10 cellular contexts compared by ENCODE assay signal in genomic region chr17:67443931-67444597, GRCh38.
A peak's percentile ranks its signal among the peaks of the same experiment; 100 is the strongest.
DNase-seq lines count a peak whose midpoint lies in the region; ATAC-seq, FAIRE-seq and TF ChIP-seq lines count a peak whose summit lies in the region.
"Had no signal": no experiment of that assay in that cellular context is flagged by ENCODE, and none has a peak within 500 bp of the region (broad histone marks: within the 10 kb centered on the region; RNA-seq: fewer than 3 reads in every experiment).

No MANE protein-coding gene starts in this region.

- TF ChIP-seq CTCF in astrocyte (IDR thresholded peaks at IDR 0.05; ENCODE audit: insufficient read depth, low read depth, low read length): no peak
- no peak for TF ChIP-seq CTCF in right atrium auricular region (IDR thresholded peaks at IDR 0.05)

- no peaks in the 10 kb centered on the region for H3K79me2 ChIP-seq in astrocyte (ENCODE audit: insufficient read depth, low read length)

- intact Hi-C loops in activated CD4-positive, alpha-beta T cell treated with anti-CD3 and anti-CD28 coated beads, Interleukin-2, amount 10 ng/mL, durations not matched to agents 24 days and 14 days (cut with micrococcal nuclease): no loop called here

- FAIRE-seq in astrocyte (lab: Jason Lieb, UNC): no peak

- peaks cover 48% of the 10 kb centered on the region for H3K4me1 Mint-ChIP-seq in activated CD4-positive, alpha-beta T cell treated with anti-CD3 and anti-CD28 coated beads, Interleukin-2, amount 10 ng/mL, durations not matched to agents 24 days and 14 days
- H3K4me1 Mint-ChIP-seq in astrocyte (ENCODE audit: low read depth, unreplicated experiment): peaks cover 20% of the 10 kb centered on the region
- peaks cover 92% of the 10 kb centered on the region for H3K4me1 Mint-ChIP-seq in stimulated activated naive CD8-positive, alpha-beta T cell treated with anti-CD3 and anti-CD28 coated beads, Interleukin-15, amount 100 ng/mL, for 72 hours
- peaks cover 42% of the 10 kb centered on the region for H3K4me1 Mint-ChIP-seq in T-helper 2 cell treated with Interferon-gamma antibody and Interleukin-4, amounts not matched to agents 5 μg/mL and 100 μg/mL, for 36 hours (ENCODE audit: low read depth)

- H3K27ac ChIP-seq in astrocyte (ENCODE audit: low read depth, low read length): no peak overlapping the region
- peak overlapping the region; percentile 82 to 87 for H3K27ac ChIP-seq in right atrium auricular region

- no peak overlapping the region for H3K4me2 ChIP-seq in astrocyte (ENCODE audit: low read length)

- H3K27ac Mint-ChIP-seq in activated CD4-positive, alpha-beta T cell treated with anti-CD3 and anti-CD28 coated beads, Interleukin-2, amount 10 ng/mL, durations not matched to agents 24 days and 14 days: peak overlapping the region; percentile 48
- H3K27ac Mint-ChIP-seq in astrocyte (ENCODE audit: unreplicated experiment): no peak overlapping the region
- H3K27ac Mint-ChIP-seq in stimulated activated naive CD8-positive, alpha-beta T cell treated with anti-CD3 and anti-CD28 coated beads, Interleukin-15, amount 100 ng/mL, for 72 hours: peak overlapping the region; percentile 75 to 93
- no peak overlapping the region for H3K27ac Mint-ChIP-seq in T-helper 2 cell treated with Interferon-gamma antibody and Interleukin-4, amounts not matched to agents 5 μg/mL and 100 μg/mL, for 36 hours

- no peaks in the 10 kb centered on the region for H3K9me3 Mint-ChIP-seq in activated CD4-positive, alpha-beta T cell treated with anti-CD3 and anti-CD28 coated beads, Interleukin-2, amount 10 ng/mL, durations not matched to agents 24 days and 14 days
- H3K9me3 Mint-ChIP-seq in astrocyte (ENCODE audit: unreplicated experiment): no peaks in the 10 kb centered on the region
- H3K9me3 Mint-ChIP-seq in stimulated activated naive CD8-positive, alpha-beta T cell treated with anti-CD3 and anti-CD28 coated beads, Interleukin-15, amount 100 ng/mL, for 72 hours: no peaks in the 10 kb centered on the region
- H3K9me3 Mint-ChIP-seq in T-helper 2 cell treated with Interferon-gamma antibody and Interleukin-4, amounts not matched to agents 5 μg/mL and 100 μg/mL, for 36 hours: no peaks in the 10 kb centered on the region

- no peak for DNase-seq in activated CD4-positive, alpha-beta T cell treated with anti-CD3 and anti-CD28 coated beads, Interleukin-2, amount 10 ng/mL, durations not matched to agents 24 days and 14 days
- DNase-seq in activated CD4-positive, alpha-beta T cell treated with anti-CD3 and anti-CD28 coated beads, Interleukin-2, amount 50 U/mL, for 48 hours: no peak
- DNase-seq in astrocyte (ENCODE audit: low read depth) (peak; percentile 77), right atrium auricular region (ENCODE audit: low spot score) (no peak), NCI-H2171 treated with DMSO at 0.1 percent for 48 hours (lab: John Stamatoyannopoulos, UW) (no peak)
- DNase-seq in stimulated activated naive CD8-positive, alpha-beta T cell treated with anti-CD3 and anti-CD28 coated beads, Interleukin-15, amount 100 ng/mL, for 72 hours: no peak
- DNase-seq in T-helper 2 cell treated with Interferon-gamma antibody and Interleukin-4, amounts not matched to agents 5 μg/mL and 100 μg/mL, for 36 hours (ENCODE audit: low spot score): no peak
- DNase-seq: activated CD4-positive, alpha-beta T cell treated with anti-CD3 and anti-CD28 coated beads for 48 hours; caudate nucleus had no signal

- H3K27me3 Mint-ChIP-seq in activated CD4-positive, alpha-beta T cell treated with anti-CD3 and anti-CD28 coated beads, Interleukin-2, amount 10 ng/mL, durations not matched to agents 24 days and 14 days: no peaks in the 10 kb centered on the region
- H3K27me3 Mint-ChIP-seq in astrocyte (ENCODE audit: low read depth, unreplicated experiment): no peaks in the 10 kb centered on the region
- H3K27me3 Mint-ChIP-seq in stimulated activated naive CD8-positive, alpha-beta T cell treated with anti-CD3 and anti-CD28 coated beads, Interleukin-15, amount 100 ng/mL, for 72 hours: no peaks in the 10 kb centered on the region
- no peaks in the 10 kb centered on the region for H3K27me3 Mint-ChIP-seq in T-helper 2 cell treated with Interferon-gamma antibody and Interleukin-4, amounts not matched to agents 5 μg/mL and 100 μg/mL, for 36 hours (ENCODE audit: low read depth)

- peaks cover 13% of the 10 kb centered on the region for H3K4me1 ChIP-seq in astrocyte (ENCODE audit: insufficient read depth, low read length)
- peaks cover 0 to 62% of the 10 kb centered on the region in 2 donors for H3K4me1 ChIP-seq in right atrium auricular region

- no peak for ATAC-seq in stimulated activated naive CD8-positive, alpha-beta T cell treated with anti-CD3 and anti-CD28 coated beads, Interleukin-15, amount 100 ng/mL, for 72 hours
- no peak for ATAC-seq in GM21717 (IDR thresholded peaks at IDR 0.05; ENCODE audit: unreplicated experiment)

- H3K36me3 Mint-ChIP-seq in activated CD4-positive, alpha-beta T cell treated with anti-CD3 and anti-CD28 coated beads, Interleukin-2, amount 10 ng/mL, durations not matched to agents 24 days and 14 days (ENCODE audit: low read depth): peaks cover 8% of the 10 kb centered on the region
- H3K36me3 Mint-ChIP-seq in astrocyte (ENCODE audit: low read depth, unreplicated experiment): peaks cover 2% of the 10 kb centered on the region
- peaks cover 13% of the 10 kb centered on the region for H3K36me3 Mint-ChIP-seq in T-helper 2 cell treated with Interferon-gamma antibody and Interleukin-4, amounts not matched to agents 5 μg/mL and 100 μg/mL, for 36 hours (ENCODE audit: low read depth)

- H2AFZ ChIP-seq in astrocyte (ENCODE audit: low read depth, low read length): no peak overlapping the region

- H4K20me1 ChIP-seq in astrocyte (ENCODE audit: insufficient read depth, low read length): no peaks in the 10 kb centered on the region

- H3K36me3 ChIP-seq in astrocyte (ENCODE audit: insufficient read depth, low read length) (no peaks in the 10 kb centered on the region), right atrium auricular region (no peaks in the 10 kb centered on the region)

- H3K9me3 ChIP-seq in astrocyte (ENCODE audit: insufficient read depth, low read depth, low read length): no peaks in the 10 kb centered on the region
- H3K9me3 ChIP-seq in right atrium auricular region: no peaks in the 10 kb centered on the region

- H3K4me3 ChIP-seq in astrocyte (ENCODE audit: insufficient read depth, low read depth, low read length) (no peak overlapping the region), right atrium auricular region (no peak overlapping the region)

- H3K9ac ChIP-seq in astrocyte (ENCODE audit: low read length): no peak overlapping the region

- no peak overlapping the region for H3K4me3 Mint-ChIP-seq in activated CD4-positive, alpha-beta T cell treated with anti-CD3 and anti-CD28 coated beads, Interleukin-2, amount 10 ng/mL, durations not matched to agents 24 days and 14 days
- H3K4me3 Mint-ChIP-seq in astrocyte (ENCODE audit: unreplicated experiment): no peak overlapping the region
- no peak overlapping the region for H3K4me3 Mint-ChIP-seq in stimulated activated naive CD8-positive, alpha-beta T cell treated with anti-CD3 and anti-CD28 coated beads, Interleukin-15, amount 100 ng/mL, for 72 hours
- H3K4me3 Mint-ChIP-seq in T-helper 2 cell treated with Interferon-gamma antibody and Interleukin-4, amounts not matched to agents 5 μg/mL and 100 μg/mL, for 36 hours: no peak overlapping the region

- H3K27me3 ChIP-seq in astrocyte (ENCODE audit: insufficient read depth, low read length) (no peaks in the 10 kb centered on the region), right atrium auricular region (no peaks in the 10 kb centered on the region)

Comparison
In these comparisons a context has a peak if more than half of its experiments do, and no peak if none do; other contexts are left out.
1. H3K27ac Mint-ChIP-seq: peak in activated CD4-positive, alpha-beta T cell treated with anti-CD3 and anti-CD28 coated beads, Interleukin-2, amount 10 ng/mL, durations not matched to agents 24 days and 14 days (single experiment) and stimulated activated naive CD8-positive, alpha-beta T cell treated with anti-CD3 and anti-CD28 coated beads, Interleukin-15, amount 100 ng/mL, for 72 hours (2 of 2); none in astrocyte (single experiment) and T-helper 2 cell treated with Interferon-gamma antibody and Interleukin-4, amounts not matched to agents 5 μg/mL and 100 μg/mL, for 36 hours (single experiment).